Comparison of ENCODE assay signal across 16 cellular contexts in the genomic region with DNA sequence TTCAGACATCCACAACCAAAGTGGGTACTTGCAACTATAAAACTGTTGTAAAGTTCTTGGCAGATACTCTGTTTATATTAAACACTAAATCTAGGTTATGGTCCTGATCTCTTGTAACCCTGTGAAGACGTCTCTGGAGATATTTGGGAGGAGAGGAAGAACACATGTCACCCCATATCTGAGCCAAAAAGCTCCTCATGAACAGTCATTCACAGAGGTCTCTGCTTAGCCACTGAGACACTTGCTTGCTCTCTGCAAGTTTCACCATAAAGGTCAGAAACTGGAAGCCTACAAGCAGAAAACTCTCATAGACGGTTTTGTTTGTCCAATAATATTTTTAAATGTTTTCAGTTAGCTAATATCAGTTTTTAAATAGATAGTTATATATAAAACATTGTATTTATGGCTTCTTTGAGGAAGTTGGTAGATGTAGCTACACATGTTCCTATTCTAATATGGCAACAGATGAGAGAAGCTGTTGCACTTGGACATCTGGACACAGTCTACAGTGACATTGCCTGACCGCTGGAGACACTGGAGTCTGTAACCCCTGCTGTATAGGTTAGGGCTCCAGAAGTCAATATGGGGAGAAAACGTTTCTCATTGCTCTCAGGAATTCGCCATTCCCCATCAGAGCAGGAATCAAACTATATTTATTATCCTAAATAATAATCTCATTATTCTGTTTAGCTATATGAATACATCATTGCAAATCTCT.
A peak's percentile ranks its signal among the peaks of the same experiment; 100 is the strongest.
DNase-seq lines count a peak whose midpoint lies in the region; ATAC-seq and TF ChIP-seq lines count a peak whose summit lies in the region.
"Had no signal": no experiment of that assay in that cellular context is flagged by ENCODE, and none has a peak within 500 bp of the region (broad histone marks: within the 10 kb centered on the region; RNA-seq: fewer than 3 reads in every experiment).

No MANE protein-coding gene starts in this region.

- H3K4me1 ChIP-seq in OCI-LY3 (ENCODE audit: low read length) (no peaks in the 10 kb centered on the region), Karpas-422 (ENCODE audit: low read length) (no peaks in the 10 kb centered on the region)
- H3K4me1 ChIP-seq: BLaER1 had no signal

- H3K4me3 Mint-ChIP-seq in activated CD4-positive, alpha-beta T cell treated with anti-CD3 and anti-CD28 coated beads, Interleukin-2, amount 10 ng/mL, durations not matched to agents 24 days and 14 days: no peak overlapping the region
- H3K4me3 Mint-ChIP-seq: H9, IgD-negative memory B cell had no signal

- H3K9ac ChIP-seq in OCI-LY3 (ENCODE audit: low read length) (no peak overlapping the region), Karpas-422 (ENCODE audit: low read length) (no peak overlapping the region)
- H3K9ac ChIP-seq: BLaER1, KMS-11 had no signal

- no peaks in the 10 kb centered on the region for H3K27me3 ChIP-seq in OCI-LY3 (ENCODE audit: low read depth, low read length)
- no peaks in the 10 kb centered on the region for H3K27me3 ChIP-seq in Karpas-422 (ENCODE audit: low read length)
- H3K27me3 ChIP-seq: BLaER1 had no signal

- H3K79me2 ChIP-seq in OCI-LY3 (ENCODE audit: low read length) (no peaks in the 10 kb centered on the region), Karpas-422 (ENCODE audit: low read length) (no peaks in the 10 kb centered on the region)

- H3K9me3 ChIP-seq in OCI-LY3 (ENCODE audit: insufficient read depth, low read length) (no peaks in the 10 kb centered on the region), Karpas-422 (ENCODE audit: low read length) (no peaks in the 10 kb centered on the region)
- H3K9me3 ChIP-seq: BLaER1 had no signal

- DNase-seq in activated CD4-positive, alpha-beta T cell treated with anti-CD3 and anti-CD28 coated beads, Interleukin-2, amount 10 ng/mL, durations not matched to agents 24 days and 14 days: peak; percentile 31
- DNase-seq in activated CD4-positive, alpha-beta T cell treated with anti-CD3 and anti-CD28 coated beads for 48 hours: no peak
- DNase-seq in left kidney (ENCODE audit: low read depth, low spot score) (peak; percentile 29), Karpas-422 (no peak), foreskin fibroblast (no peak)
- DNase-seq: AML-193, DMS 273 treated with DMSO at 0.1 percent for 48 hours, GOT3, H9 had no signal

- H3K27ac ChIP-seq in OCI-LY3 (ENCODE audit: low read length) (no peak overlapping the region), Karpas-422 (ENCODE audit: low read length) (no peak overlapping the region)
- H3K27ac ChIP-seq: 22Rv1, BLaER1, KMS-11 had no signal

- H3K4me1 Mint-ChIP-seq in activated CD4-positive, alpha-beta T cell treated with anti-CD3 and anti-CD28 coated beads, Interleukin-2, amount 10 ng/mL, durations not matched to agents 24 days and 14 days: no peaks in the 10 kb centered on the region
- H3K4me1 Mint-ChIP-seq: H9, IgD-negative memory B cell had no signal

- ATAC-seq in HG03457 (IDR thresholded peaks at IDR 0.05; ENCODE audit: unreplicated experiment): no peak
- ATAC-seq: GM12878 had no signal

- H3K4me2 ChIP-seq in OCI-LY3 (ENCODE audit: low read length): no peak overlapping the region
- H3K4me2 ChIP-seq in Karpas-422 (ENCODE audit: low read depth, low read length, poor library complexity, severe bottlenecking): no peak overlapping the region
- H3K4me2 ChIP-seq: BLaER1, KMS-11 had no signal

- no peaks in the 10 kb centered on the region for H4K20me1 ChIP-seq in OCI-LY3 (ENCODE audit: insufficient read depth, low read length)
- H4K20me1 ChIP-seq in Karpas-422 (ENCODE audit: insufficient read depth, low read depth, low read length): no peaks in the 10 kb centered on the region
- H4K20me1 ChIP-seq: BLaER1 had no signal

- TF ChIP-seq CTCF in OCI-LY3 (IDR thresholded peaks at IDR 0.05; ENCODE audit: low read depth, low read length) (no peak), foreskin fibroblast (IDR thresholded peaks at IDR 0.05; ENCODE audit: low read depth, low read length) (no peak)

- H3K9me2 ChIP-seq in Karpas-422 (replicated peaks; ENCODE audit: insufficient read depth, low read length): no peaks in the 10 kb centered on the region

- peaks cover 13% of the 10 kb centered on the region for H3K27me3 Mint-ChIP-seq in activated CD4-positive, alpha-beta T cell treated with anti-CD3 and anti-CD28 coated beads, Interleukin-2, amount 10 ng/mL, durations not matched to agents 24 days and 14 days
- H3K27me3 Mint-ChIP-seq: IgD-negative memory B cell had no signal

- H3K4me3 ChIP-seq in OCI-LY3 (ENCODE audit: low read length) (no peak overlapping the region), Karpas-422 (ENCODE audit: low read length) (no peak overlapping the region), foreskin fibroblast (ENCODE audit: low read depth in 1 of 2, low read length in 2 of 2) (no peak overlapping the region)
- H3K4me3 ChIP-seq: BLaER1, GM12878 had no signal

- no peaks in the 10 kb centered on the region for H3K36me3 Mint-ChIP-seq in activated CD4-positive, alpha-beta T cell treated with anti-CD3 and anti-CD28 coated beads, Interleukin-2, amount 10 ng/mL, durations not matched to agents 24 days and 14 days (ENCODE audit: low read depth)
- H3K36me3 Mint-ChIP-seq: IgD-negative memory B cell had no signal

- H3K36me3 ChIP-seq in OCI-LY3 (replicated peaks; ENCODE audit: low read depth, low read length) (no peaks in the 10 kb centered on the region), Karpas-422 (ENCODE audit: insufficient read depth, low read length) (no peaks in the 10 kb centered on the region)
- H3K36me3 ChIP-seq: BLaER1 had no signal

- no peaks in the 10 kb centered on the region for H3K9me3 Mint-ChIP-seq in activated CD4-positive, alpha-beta T cell treated with anti-CD3 and anti-CD28 coated beads, Interleukin-2, amount 10 ng/mL, durations not matched to agents 24 days and 14 days
- H3K9me3 Mint-ChIP-seq: H9, IgD-negative memory B cell had no signal

- intact Hi-C loops in activated CD4-positive, alpha-beta T cell treated with anti-CD3 and anti-CD28 coated beads, Interleukin-2, amount 10 ng/mL, durations not matched to agents 24 days and 14 days (cut with micrococcal nuclease): no loop called here

- no peak overlapping the region for H3K27ac Mint-ChIP-seq in activated CD4-positive, alpha-beta T cell treated with anti-CD3 and anti-CD28 coated beads, Interleukin-2, amount 10 ng/mL, durations not matched to agents 24 days and 14 days
- H3K27ac Mint-ChIP-seq: H9, IgD-negative memory B cell had no signal

- H2AFZ ChIP-seq in OCI-LY3 (ENCODE audit: low read depth, low read length) (peak overlapping the region; percentile 43; the same call in 1 of the 2 replicates), Karpas-422 (ENCODE audit: low read length) (no peak overlapping the region)

Comparison
In these comparisons a context has a peak if more than half of its experiments do, and no peak if none do; other contexts are left out.
1. DNase-seq: peak in activated CD4-positive, alpha-beta T cell treated with anti-CD3 and anti-CD28 coated beads, Interleukin-2, amount 10 ng/mL, durations not matched to agents 24 days and 14 days (single experiment) and left kidney (single experiment); none in activated CD4-positive, alpha-beta T cell treated with anti-CD3 and anti-CD28 coated beads for 48 hours (single experiment), Karpas-422 (single experiment) and foreskin fibroblast (0 of 2).